In genomic region chr19:48400018-48400742, GRCh38 we compare ENCODE assay signal across 8 cellular contexts. TPM values are rescaled to one million over a fixed set of nuclear protein-coding genes. Genes with fewer than 3 reads are reported as not detected.
DNase-seq lines count a peak whose midpoint lies in the region; ATAC-seq, FAIRE-seq and TF ChIP-seq lines count a peak whose summit lies in the region.

No MANE protein-coding gene starts in this region.

- no peak overlapping the region for H3K27ac Mint-ChIP-seq in activated naive CD4-positive, alpha-beta T cell treated with anti-CD3 and anti-CD28 coated beads for 36 hours

- peaks cover 29% of the 10 kb centered on the region for H3K27me3 Mint-ChIP-seq in activated naive CD4-positive, alpha-beta T cell treated with anti-CD3 and anti-CD28 coated beads for 36 hours (ENCODE audit: low read depth)

- intact Hi-C loops in activated naive CD4-positive, alpha-beta T cell treated with anti-CD3 and anti-CD28 coated beads for 36 hours (cut with micrococcal nuclease) = no loop called here

- H3K36me3 ChIP-seq in brain microvascular endothelial cell (replicated peaks) = no peaks in the 10 kb centered on the region

- DNase-seq in activated naive CD4-positive, alpha-beta T cell treated with anti-CD3 and anti-CD28 coated beads for 36 hours = peak; percentile 33
- no peak for DNase-seq in activated naive CD4-positive, alpha-beta T cell treated with anti-CD3 and anti-CD28 coated beads, Interleukin-2, amount 50 U/mL, for 16 hours
- DNase-seq in NCI-H748 treated with DMSO at 0.1 percent for 48 hours (lab: John Stamatoyannopoulos, UW) (peak; percentile 50), brain microvascular endothelial cell (peak; percentile 88), left kidney (ENCODE audit: low read depth, low spot score) (peak; percentile 79), RCC 7860 (ENCODE audit: low spot score) (no peak), caudate nucleus (lab: John Stamatoyannopoulos, UW) (no peak)

- CTCF ChIA-PET in activated naive CD4-positive, alpha-beta T cell treated with anti-CD3 and anti-CD28 coated beads for 36 hours (lab: Charles Lee) = interaction anchor here (0.6 to 2.7 kb wide), 2 partner anchors 9 to 107 kb away, joined by 3 to 13 read pairs; partner anchors contain the start of gene KDELR1

- TF ChIP-seq CTCF in brain microvascular endothelial cell (IDR thresholded peaks at IDR 0.05; ENCODE audit: low read depth, low read length, missing control alignments) = no peak

- in situ Hi-C loops in brain microvascular endothelial cell (cut with HindIII; ENCODE audit: low pct_ligation_motif_present, low sequenced_read_pairs) = no loop called here

- no peaks in the 10 kb centered on the region for H3K27me3 ChIP-seq in brain microvascular endothelial cell (replicated peaks)

- H3K27ac ChIP-seq in brain microvascular endothelial cell (peak overlapping the region; percentile 48), caudate nucleus (ENCODE audit: low read depth, low read length) (no peak overlapping the region)

- no peak for ATAC-seq in HG02840 (IDR thresholded peaks at IDR 0.05; ENCODE audit: low FRiP score, unreplicated experiment)

- H3K36me3 Mint-ChIP-seq in activated naive CD4-positive, alpha-beta T cell treated with anti-CD3 and anti-CD28 coated beads for 36 hours (ENCODE audit: low read depth) = no peaks in the 10 kb centered on the region

- H3K4me3 Mint-ChIP-seq in activated naive CD4-positive, alpha-beta T cell treated with anti-CD3 and anti-CD28 coated beads for 36 hours = no peak overlapping the region

- no peak for FAIRE-seq in RCC 7860 (lab: Jason Lieb, UNC)

- H3K4me1 Mint-ChIP-seq in activated naive CD4-positive, alpha-beta T cell treated with anti-CD3 and anti-CD28 coated beads for 36 hours (ENCODE audit: low read depth) = peaks cover 30% of the 10 kb centered on the region

- no peak overlapping the region for H3K4me3 ChIP-seq in brain microvascular endothelial cell (ENCODE audit: low read depth, low read length)

- H3K9me3 Mint-ChIP-seq in activated naive CD4-positive, alpha-beta T cell treated with anti-CD3 and anti-CD28 coated beads for 36 hours = peaks cover 5% of the 10 kb centered on the region

RNA-seq across cellular contexts. Expression of gene GRIN2D, which starts 6.7 kb away (rescaled TPM):
- total RNA-seq in activated naive CD4-positive, alpha-beta T cell treated with anti-CD3 and anti-CD28 coated beads for 36 hours = under 1 TPM; 0.05 to 0.07 TPM

RNA-seq across cellular contexts. Expression of gene KDELR1, which starts 8.8 kb away (rescaled TPM):
- total RNA-seq in activated naive CD4-positive, alpha-beta T cell treated with anti-CD3 and anti-CD28 coated beads for 36 hours = 10 to 100 TPM; 81.5 to 83.8 TPM

RNA-seq across cellular contexts. Expression of gene SYNGR4, which starts 36.0 kb away (rescaled TPM):
- under 1 TPM; 0.50 to 0.52 TPM for total RNA-seq in activated naive CD4-positive, alpha-beta T cell treated with anti-CD3 and anti-CD28 coated beads for 36 hours

RNA-seq across cellular contexts. Expression of gene TMEM143, which starts 36.4 kb away (rescaled TPM):
- 10 to 100 TPM; 23.9 to 24.1 TPM for total RNA-seq in activated naive CD4-positive, alpha-beta T cell treated with anti-CD3 and anti-CD28 coated beads for 36 hours

RNA-seq across cellular contexts. Expression of gene GRWD1, which starts 45.6 kb away (rescaled TPM):
- 10 to 100 TPM; 32.4 to 36.0 TPM for total RNA-seq in activated naive CD4-positive, alpha-beta T cell treated with anti-CD3 and anti-CD28 coated beads for 36 hours

Comparison
In these comparisons a context has a peak if more than half of its experiments do, and no peak if none do; other contexts are left out.
1. DNase-seq: peak in activated naive CD4-positive, alpha-beta T cell treated with anti-CD3 and anti-CD28 coated beads for 36 hours (single experiment), NCI-H748 treated with DMSO at 0.1 percent for 48 hours (single experiment), brain microvascular endothelial cell (single experiment) and left kidney (single experiment); none in activated naive CD4-positive, alpha-beta T cell treated with anti-CD3 and anti-CD28 coated beads, Interleukin-2, amount 50 U/mL, for 16 hours (single experiment), RCC 7860 (single experiment) and caudate nucleus (0 of 61).